ENCODE assay signal across 8 cellular contexts in the genomic region with DNA sequence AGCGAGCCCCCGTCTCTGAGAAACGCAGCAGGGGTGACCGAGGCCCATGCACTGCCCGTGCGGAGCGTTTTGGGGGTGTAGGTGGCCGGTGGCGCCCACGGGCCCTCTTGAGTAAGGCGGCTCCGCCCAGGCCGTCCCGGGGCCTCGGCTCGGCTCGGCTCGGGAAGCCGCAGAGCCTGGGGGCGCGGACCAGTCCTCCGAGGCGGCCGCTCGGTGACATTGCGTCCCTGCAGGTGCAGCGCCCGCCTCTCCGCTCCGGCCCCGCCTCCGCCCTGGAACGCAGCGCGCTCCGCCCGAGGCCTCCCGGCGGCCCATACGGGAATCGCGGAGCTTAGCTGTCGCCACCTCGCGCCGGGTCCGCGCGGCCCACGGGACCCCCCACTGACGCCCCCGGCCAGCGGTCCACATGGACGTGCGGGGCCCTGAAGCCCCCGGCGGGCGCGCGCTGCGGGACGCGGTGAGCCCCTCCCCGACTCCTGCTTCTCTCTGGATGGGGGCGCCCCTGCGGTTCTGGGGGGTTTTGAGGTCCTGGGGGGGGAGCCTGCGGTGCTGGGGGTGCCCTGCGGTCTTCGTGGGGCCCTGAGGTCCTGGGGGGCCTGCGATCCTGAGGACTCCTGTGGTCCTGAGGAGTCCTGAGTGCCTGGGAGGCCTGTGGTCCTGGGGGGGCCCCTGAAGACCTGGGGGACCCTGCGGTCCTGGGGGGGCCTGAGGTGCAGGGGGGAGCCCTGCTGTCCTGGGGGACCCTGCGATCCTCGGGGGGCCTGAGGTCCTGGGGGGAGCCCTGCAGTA. TPM values are rescaled to one million over a fixed set of nuclear protein-coding genes. Genes with fewer than 3 reads are reported as not detected.
DNase-seq lines count a peak whose midpoint lies in the region; ATAC-seq and TF ChIP-seq lines count a peak whose summit lies in the region.

A gene (plus strand): TSS at position 314 of the 789 bp plus-strand sequence. CDS start 93 bp downstream, at position 407.

- H3K27me3 ChIP-seq in esophagus squamous epithelium = no peaks in the 10 kb centered on the region

- H3K4me3 Mint-ChIP-seq in activated T-helper 1 cell treated with anti-CD3 and anti-CD28 coated beads, Interleukin-12 subunit alpha, Interleukin-12 subunit beta, Interleukin-2, Interleukin-4 antibody, amounts not matched to agents 30 ng/mL and 10 ng/mL and 1 ng/mL, durations not matched to agents 14 hours and 24 hours and 36 hours = peak within 1 kb of the TSS; percentile 84
- peak within 1 kb of the TSS; percentile 81 to 94 (median 88) for H3K4me3 Mint-ChIP-seq in naive thymus-derived CD8-positive, alpha-beta T cell
- H3K4me3 Mint-ChIP-seq in type B pancreatic cell = peak within 1 kb of the TSS; percentile 83

- H3K27ac Mint-ChIP-seq in activated T-helper 1 cell treated with anti-CD3 and anti-CD28 coated beads, Interleukin-12 subunit alpha, Interleukin-12 subunit beta, Interleukin-2, Interleukin-4 antibody, amounts not matched to agents 30 ng/mL and 10 ng/mL and 1 ng/mL, durations not matched to agents 14 hours and 24 hours and 36 hours = peak within 1 kb of the TSS; percentile 68
- peak within 1 kb of the TSS; percentile 92 to 98 (median 96) for H3K27ac Mint-ChIP-seq in naive thymus-derived CD8-positive, alpha-beta T cell
- H3K27ac Mint-ChIP-seq in type B pancreatic cell = peak within 1 kb of the TSS; percentile 96

- H3K4me1 Mint-ChIP-seq in activated T-helper 1 cell treated with anti-CD3 and anti-CD28 coated beads, Interleukin-12 subunit alpha, Interleukin-12 subunit beta, Interleukin-2, Interleukin-4 antibody, amounts not matched to agents 30 ng/mL and 10 ng/mL and 1 ng/mL, durations not matched to agents 14 hours and 24 hours and 36 hours (ENCODE audit: low read depth) = peaks cover 33% of the 10 kb centered on the region
- peaks cover 9 to 41% (median 35%) of the 10 kb centered on the region in 4 donors for H3K4me1 Mint-ChIP-seq in naive thymus-derived CD8-positive, alpha-beta T cell
- peaks cover 19% of the 10 kb centered on the region for H3K4me1 Mint-ChIP-seq in type B pancreatic cell (ENCODE audit: unreplicated experiment)

- ATAC-seq in GM18498 (IDR thresholded peaks at IDR 0.05; ENCODE audit: unreplicated experiment) (peak; percentile 69), HG02884 (IDR thresholded peaks at IDR 0.05; ENCODE audit: unreplicated experiment) (peak; percentile 59)
- peak; percentile 85 to 94 for ATAC-seq in naive thymus-derived CD8-positive, alpha-beta T cell

- H3K36me3 Mint-ChIP-seq in activated T-helper 1 cell treated with anti-CD3 and anti-CD28 coated beads, Interleukin-12 subunit alpha, Interleukin-12 subunit beta, Interleukin-2, Interleukin-4 antibody, amounts not matched to agents 30 ng/mL and 10 ng/mL and 1 ng/mL, durations not matched to agents 14 hours and 24 hours and 36 hours (ENCODE audit: low read depth) = peaks cover 5% of the 10 kb centered on the region
- H3K36me3 Mint-ChIP-seq in naive thymus-derived CD8-positive, alpha-beta T cell = peaks cover 0 to 12% (median 2%) of the 10 kb centered on the region in 3 donors
- H3K36me3 Mint-ChIP-seq in type B pancreatic cell = peaks cover 1% of the 10 kb centered on the region

- POLR2A ChIA-PET in naive thymus-derived CD8-positive, alpha-beta T cell (lab: Charles Lee) = interaction anchor here (0.6 to 2.7 kb wide), 11 partner anchors 10 to 286 kb away, joined by 3 to 17 read pairs (median 4); a partner anchor contains a TSS

- 0 to 13% methylated on average over 6 to 7 of the region's 73 CpGs for WGBS in esophagus squamous epithelium, 2 donors

- peaks cover 15 to 77% (median 34%) of the 10 kb centered on the region in 3 donors for H3K4me1 ChIP-seq in esophagus squamous epithelium

- peak in 1 of 4 donors; percentile 48 for TF ChIP-seq POLR2A in esophagus squamous epithelium (IDR thresholded peaks at IDR 0.05)

- peaks cover 0 to 18% (median 0%) of the 10 kb centered on the region in 3 donors for H3K36me3 ChIP-seq in esophagus squamous epithelium

- H3K27ac ChIP-seq in 22Rv1 = peak within 1 kb of the TSS; percentile 84
- peak within 1 kb of the TSS; percentile 85 to 92 (median 90) for H3K27ac ChIP-seq in esophagus squamous epithelium

- TF ChIP-seq CTCF in 22Rv1 (IDR thresholded peaks at IDR 0.05) = peak; percentile 54
- TF ChIP-seq CTCF in esophagus squamous epithelium (IDR thresholded peaks at IDR 0.05) = peak in 4 of 6 experiments; percentile 36 to 48 (median 40)
- peak; percentile 57 for TF ChIP-seq CTCF in type B pancreatic cell (conservative IDR thresholded peaks at IDR 0.05)

- peak within 1 kb of the TSS; percentile 54 to 83 (median 68) for H3K4me3 ChIP-seq in esophagus squamous epithelium

- H3K9me3 Mint-ChIP-seq in activated T-helper 1 cell treated with anti-CD3 and anti-CD28 coated beads, Interleukin-12 subunit alpha, Interleukin-12 subunit beta, Interleukin-2, Interleukin-4 antibody, amounts not matched to agents 30 ng/mL and 10 ng/mL and 1 ng/mL, durations not matched to agents 14 hours and 24 hours and 36 hours = no peaks in the 10 kb centered on the region
- no peaks in the 10 kb centered on the region for H3K9me3 Mint-ChIP-seq in naive thymus-derived CD8-positive, alpha-beta T cell
- H3K9me3 Mint-ChIP-seq in type B pancreatic cell = no peaks in the 10 kb centered on the region

- DNase-seq in NCI-H748 (lab: John Stamatoyannopoulos, UW; ENCODE audit: unreplicated experiment) (peak; percentile 75), esophagus squamous epithelium (lab: John Stamatoyannopoulos, UW) (no peak), type B pancreatic cell (ENCODE audit: extremely low spot score, unreplicated experiment) (no peak)
- DNase-seq in activated T-helper 1 cell treated with anti-CD3 and anti-CD28 coated beads, Interleukin-12 subunit alpha, Interleukin-12 subunit beta, Interleukin-2, Interleukin-4 antibody, amounts not matched to agents 30 ng/mL and 10 ng/mL and 1 ng/mL, durations not matched to agents 14 hours and 24 hours and 36 hours (ENCODE audit: low spot score) = peak; percentile 66
- peak; percentile 59 to 83 (median 69) for DNase-seq in naive thymus-derived CD8-positive, alpha-beta T cell

- intact Hi-C loops in activated T-helper 1 cell treated with anti-CD3 and anti-CD28 coated beads, Interleukin-12 subunit alpha, Interleukin-12 subunit beta, Interleukin-2, Interleukin-4 antibody, amounts not matched to agents 30 ng/mL and 10 ng/mL and 1 ng/mL, durations not matched to agents 14 hours and 24 hours and 36 hours (cut with micrococcal nuclease) = loop anchor here (1.0 kb wide), 2 partner anchors 13 to 285 kb away; a partner anchor contains a TSS
- intact Hi-C loops in esophagus squamous epithelium (cut with DNase I) = no loop called here

- H3K27me3 Mint-ChIP-seq in activated T-helper 1 cell treated with anti-CD3 and anti-CD28 coated beads, Interleukin-12 subunit alpha, Interleukin-12 subunit beta, Interleukin-2, Interleukin-4 antibody, amounts not matched to agents 30 ng/mL and 10 ng/mL and 1 ng/mL, durations not matched to agents 14 hours and 24 hours and 36 hours (ENCODE audit: insufficient read depth) = no peaks in the 10 kb centered on the region
- H3K27me3 Mint-ChIP-seq in naive thymus-derived CD8-positive, alpha-beta T cell = no peaks in the 10 kb centered on the region
- peaks cover 4% of the 10 kb centered on the region for H3K27me3 Mint-ChIP-seq in type B pancreatic cell

- no peaks in the 10 kb centered on the region for H3K9me3 ChIP-seq in esophagus squamous epithelium

RNA-seq across cellular contexts. Expression of the gene that starts here (rescaled TPM):
- total RNA-seq in activated T-helper 1 cell treated with anti-CD3 and anti-CD28 coated beads, Interleukin-12 subunit alpha, Interleukin-12 subunit beta, Interleukin-2, Interleukin-4 antibody, amounts not matched to agents 30 ng/mL and 10 ng/mL and 1 ng/mL, durations not matched to agents 14 hours and 24 hours and 36 hours = 9.0 and 10.0 TPM in 2 replicates
- total RNA-seq in esophagus squamous epithelium (10 to 100 TPM; 17.7 to 27.1 (median 25.8) TPM), type B pancreatic cell (ENCODE audit: low replicate concordance) (9.9 and 25.0 TPM in 2 replicates)
- 10 to 100 TPM; 51.0 to 54.5 TPM for total RNA-seq in naive thymus-derived CD8-positive, alpha-beta T cell
- polyA plus RNA-seq in naive thymus-derived CD8-positive, alpha-beta T cell = 10 to 100 TPM; 11.2 to 24.5 (median 16.0) TPM

Comparison
In these comparisons a context has a peak if more than half of its experiments do, and no peak if none do; other contexts are left out.
1. DNase-seq: peak in NCI-H748 (single experiment), activated T-helper 1 cell treated with anti-CD3 and anti-CD28 coated beads, Interleukin-12 subunit alpha, Interleukin-12 subunit beta, Interleukin-2, Interleukin-4 antibody, amounts not matched to agents 30 ng/mL and 10 ng/mL and 1 ng/mL, durations not matched to agents 14 hours and 24 hours and 36 hours (single experiment) and naive thymus-derived CD8-positive, alpha-beta T cell (10 of 10); none in esophagus squamous epithelium (single experiment) and type B pancreatic cell (single experiment).
2. Peak in every context shown above with its lines, with median percentiles within 50 percentile points of each other: CTCF ChIP-seq, ATAC-seq, H3K27ac Mint-ChIP-seq and H3K4me3 Mint-ChIP-seq.